In the genomic region with DNA sequence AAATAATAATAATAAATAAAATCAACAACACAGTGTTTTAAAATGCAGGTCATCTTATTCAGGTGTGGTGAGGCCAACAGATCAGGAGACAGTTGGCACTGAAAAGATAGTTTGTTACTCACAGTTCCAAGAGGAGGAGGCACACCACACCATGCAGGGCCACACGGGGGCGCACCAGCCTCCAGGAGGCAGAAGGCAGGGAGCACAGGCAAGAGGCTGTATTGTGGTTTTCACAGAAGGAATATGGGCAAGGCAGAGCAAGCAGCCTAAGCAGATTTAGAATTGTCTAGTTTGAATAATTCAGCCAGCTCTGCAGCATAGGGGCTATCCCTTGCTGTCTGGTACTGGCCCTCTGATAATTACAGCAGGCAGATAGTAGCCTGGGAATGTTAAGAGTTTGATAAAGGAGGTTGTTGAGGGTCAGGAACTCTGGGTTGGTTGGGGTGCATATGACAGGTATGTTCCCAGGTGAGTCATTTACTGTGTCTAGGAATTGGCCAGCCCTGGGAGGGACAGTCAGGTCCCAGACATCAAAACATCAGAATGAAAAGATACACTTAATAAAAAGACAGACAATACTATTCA, we compare ENCODE assay signal across 8 cellular contexts. TPM values are rescaled to one million over a fixed set of nuclear protein-coding genes. Genes with fewer than 3 reads are reported as not detected.
A peak's percentile ranks its signal among the peaks of the same experiment; 100 is the strongest.
DNase-seq lines count a peak whose midpoint lies in the region; ATAC-seq and TF ChIP-seq lines count a peak whose summit lies in the region.

No MANE protein-coding gene starts in this region.

- DNase-seq in GM12864 (ENCODE audit: low read depth): peak; percentile 5
- DNase-seq in NCI-H446 treated with DMSO at 0.1 percent for 48 hours (lab: John Stamatoyannopoulos, UW): peak; percentile 15
- DNase-seq in activated naive CD4-positive, alpha-beta T cell treated with anti-CD3 and anti-CD28 coated beads, Interleukin-2, amount 50 U/mL, for 72 hours (ENCODE audit: low spot score in 2 of 2): peak in 1 of 2 donors; percentile 70
- DNase-seq in left lobe of liver (ENCODE audit: low spot score): peak; percentile 59
- DNase-seq in NCI-H1436 (lab: John Stamatoyannopoulos, UW): no peak

- no peaks in the 10 kb centered on the region for H3K9me3 Mint-ChIP-seq in activated naive CD4-positive, alpha-beta T cell treated with anti-CD3 and anti-CD28 coated beads, Interleukin-2, amount 50 U/mL, for 72 hours

- H3K27ac Mint-ChIP-seq in activated naive CD4-positive, alpha-beta T cell treated with anti-CD3 and anti-CD28 coated beads, Interleukin-2, amount 50 U/mL, for 72 hours: no peak overlapping the region

- H3K27ac ChIP-seq in 22Rv1: no peak overlapping the region

- peak; percentile 87 for TF ChIP-seq CTCF in 22Rv1 (IDR thresholded peaks at IDR 0.05)
- TF ChIP-seq CTCF in GM12864 (IDR thresholded peaks at IDR 0.05; ENCODE audit: low read depth, low read length, missing control alignments): peak; percentile 79

- H3K4me3 ChIP-seq in GM12864 (ENCODE audit: low read depth, low read length): no peak overlapping the region

- ATAC-seq in activated naive CD4-positive, alpha-beta T cell treated with anti-CD3 and anti-CD28 coated beads, Interleukin-2, amount 50 U/mL, for 72 hours: peak; percentile 56 to 70
- ATAC-seq in left lobe of liver (peak; percentile 90), GM19035 (IDR thresholded peaks at IDR 0.05; ENCODE audit: unreplicated experiment) (no peak), HG03135 (IDR thresholded peaks at IDR 0.05; ENCODE audit: unreplicated experiment) (no peak)

- H3K36me3 Mint-ChIP-seq in activated naive CD4-positive, alpha-beta T cell treated with anti-CD3 and anti-CD28 coated beads, Interleukin-2, amount 50 U/mL, for 72 hours: no peaks in the 10 kb centered on the region

RNA-seq across cellular contexts. Expression of gene KIAA2012, which starts 31.3 kb away (rescaled TPM):
- not detected for total RNA-seq in activated naive CD4-positive, alpha-beta T cell treated with anti-CD3 and anti-CD28 coated beads, Interleukin-2, amount 50 U/mL, for 72 hours
- total RNA-seq in left lobe of liver: 0.30 TPM

Comparison
In these comparisons a context has a peak if more than half of its experiments do, and no peak if none do; other contexts are left out.
1. ATAC-seq: peak in activated naive CD4-positive, alpha-beta T cell treated with anti-CD3 and anti-CD28 coated beads, Interleukin-2, amount 50 U/mL, for 72 hours (2 of 2) and left lobe of liver (single experiment); none in GM19035 (single experiment) and HG03135 (single experiment).